21 cellular contexts compared by ENCODE assay signal in the genomic region with DNA sequence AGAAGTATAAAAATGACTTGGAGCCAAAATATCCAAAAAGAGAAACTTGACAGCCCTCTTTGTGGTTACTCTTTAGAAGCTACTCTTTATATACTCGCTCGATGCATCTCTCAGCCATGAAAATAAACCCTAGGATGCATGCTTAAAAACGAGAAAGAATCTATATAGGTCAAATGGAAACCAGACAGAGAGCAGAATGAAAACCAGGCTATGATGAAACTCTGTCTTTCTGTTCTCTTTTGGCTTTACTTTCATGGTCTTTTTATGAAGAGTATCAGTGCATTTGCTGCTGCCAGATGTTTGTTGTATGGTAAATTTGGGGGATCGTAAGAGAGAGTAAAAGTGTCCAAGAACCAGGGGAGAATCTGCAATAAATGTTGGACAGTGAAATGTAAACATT.
DNase-seq lines count a peak whose midpoint lies in the region; ATAC-seq and TF ChIP-seq lines count a peak whose summit lies in the region.
"Had no signal": no experiment of that assay in that cellular context is flagged by ENCODE, and none has a peak within 500 bp of the region (broad histone marks: within the 10 kb centered on the region; RNA-seq: fewer than 3 reads in every experiment).

No MANE protein-coding gene starts in this region.

- H3K27me3 Mint-ChIP-seq in WTC11 (ENCODE audit: low read depth) = no peaks in the 10 kb centered on the region
- no peaks in the 10 kb centered on the region for H3K27me3 Mint-ChIP-seq in progenitor cell of endocrine pancreas
- no peaks in the 10 kb centered on the region for H3K27me3 Mint-ChIP-seq in mesothelial cell of epicardium (ENCODE audit: low read depth)

- H3K4me1 Mint-ChIP-seq in WTC11 (peaks cover 10% of the 10 kb centered on the region), progenitor cell of endocrine pancreas (ENCODE audit: low read depth) (no peaks in the 10 kb centered on the region), mesothelial cell of epicardium (peaks cover 13% of the 10 kb centered on the region)

- H3K4me1 ChIP-seq in ACC112 (ENCODE audit: control insufficient read depth, insufficient read depth, low read length, unreplicated experiment) = no peaks in the 10 kb centered on the region
- H3K4me1 ChIP-seq in thyroid gland = no peaks in the 10 kb centered on the region

- peak overlapping the region; percentile 29 for H2AFZ ChIP-seq in ACC112 (ENCODE audit: low read length, unreplicated experiment)

- no peak overlapping the region for H3K4me3 ChIP-seq in ACC112 (ENCODE audit: low read depth, low read length)
- H3K4me3 ChIP-seq in thyroid gland (replicated peaks in 1 of 3) = no peak overlapping the region

- H3K4me3 Mint-ChIP-seq in WTC11 = no peak overlapping the region
- no peak overlapping the region for H3K4me3 Mint-ChIP-seq in progenitor cell of endocrine pancreas (ENCODE audit: low read depth)
- no peak overlapping the region for H3K4me3 Mint-ChIP-seq in mesothelial cell of epicardium
- H3K4me3 Mint-ChIP-seq: CD8-positive, alpha-beta T cell had no signal

- peak; percentile 68 for ATAC-seq in GM19351 (IDR thresholded peaks at IDR 0.05; ENCODE audit: unreplicated experiment)
- ATAC-seq in HG03095 (IDR thresholded peaks at IDR 0.05; ENCODE audit: unreplicated experiment) = peak; percentile 51
- no peak for ATAC-seq in WTC11
- no peak for ATAC-seq in HG03108 (IDR thresholded peaks at IDR 0.05; ENCODE audit: unreplicated experiment)
- ATAC-seq: CD8-positive, alpha-beta T cell; Panc1 had no signal

- H3K27ac ChIP-seq in ACC112 (ENCODE audit: low read depth, low read length) (no peak overlapping the region), thyroid gland (no peak overlapping the region)
- H3K27ac ChIP-seq: KMS-11 had no signal

- no peaks in the 10 kb centered on the region for H3K79me2 ChIP-seq in ACC112 (ENCODE audit: control insufficient read depth, insufficient read depth, low read length, unreplicated experiment)

- H3K36me3 ChIP-seq in ACC112 (ENCODE audit: insufficient read depth, low read length) (no peaks in the 10 kb centered on the region), thyroid gland (no peaks in the 10 kb centered on the region)

- peaks cover 23% of the 10 kb centered on the region for H3K9me3 Mint-ChIP-seq in WTC11
- peaks cover 10% of the 10 kb centered on the region for H3K9me3 Mint-ChIP-seq in progenitor cell of endocrine pancreas (ENCODE audit: low read depth)
- peaks cover 20% of the 10 kb centered on the region for H3K9me3 Mint-ChIP-seq in mesothelial cell of epicardium

- POLR2A ChIA-PET in WTC11 (lab: Charles Lee) = interaction anchor here (0.7 kb wide), 1 partner anchor 329 kb away, joined by 3 read pairs; no protein-coding TSS in a partner anchor

- H3K27ac Mint-ChIP-seq in WTC11 (peak overlapping the region; percentile 17), progenitor cell of endocrine pancreas (no peak overlapping the region), mesothelial cell of epicardium (no peak overlapping the region)
- H3K27ac Mint-ChIP-seq: CD8-positive, alpha-beta T cell had no signal

- no peak for TF ChIP-seq CTCF in WTC11 (IDR thresholded peaks at IDR 0.05)
- no peak for TF ChIP-seq CTCF in progenitor cell of endocrine pancreas (IDR thresholded peaks at IDR 0.05; ENCODE audit: unreplicated experiment)
- TF ChIP-seq CTCF in mesothelial cell of epicardium (IDR thresholded peaks at IDR 0.05; ENCODE audit: unreplicated experiment) = no peak
- no peak for TF ChIP-seq CTCF in thyroid gland (IDR thresholded peaks at IDR 0.05)

- 67 to 70% methylated on average over 4 of the region's 4 CpGs for WGBS in thyroid gland, 2 donors

- CTCF ChIA-PET in WTC11 (lab: Charles Lee) = no interaction called here

- no peaks in the 10 kb centered on the region for H3K9me3 ChIP-seq in thyroid gland
- H3K9me3 ChIP-seq: SK-N-SH had no signal

- no peak for TF ChIP-seq POLR2A in thyroid gland (IDR thresholded peaks at IDR 0.05)

- DNase-seq in WTC11 (ENCODE audit: low spot score) = no peak
- DNase-seq in progenitor cell of endocrine pancreas (ENCODE audit: low spot score, unreplicated experiment) = no peak
- DNase-seq in mesothelial cell of epicardium (ENCODE audit: low spot score in 2 of 2, unreplicated experiment in 2 of 2) = no peak
- no peak for DNase-seq in thyroid gland
- DNase-seq: 8988T; AML-193; C1 segment of cervical spinal cord; CD8-positive, alpha-beta T cell; IMR-90; NCI-H187 treated with DMSO at 0.1 percent for 48 hours; NCI-H2107; NCI-H446 treated with DMSO at 0.1 percent for 48 hours; SIG-M5; SK-N-SH; T-helper 2 cell had no signal

- H3K36me3 Mint-ChIP-seq in WTC11 (peaks cover 12% of the 10 kb centered on the region; the same call in 1 of the 2 replicates), progenitor cell of endocrine pancreas (ENCODE audit: insufficient read depth) (no peaks in the 10 kb centered on the region), mesothelial cell of epicardium (peaks cover 8% of the 10 kb centered on the region)
- H3K36me3 Mint-ChIP-seq: CD8-positive, alpha-beta T cell had no signal

- intact Hi-C loops in thyroid gland (cut with DNase I) = no loop called here

- no peaks in the 10 kb centered on the region for H3K27me3 ChIP-seq in ACC112 (ENCODE audit: insufficient read depth, low read length)
- no peaks in the 10 kb centered on the region for H3K27me3 ChIP-seq in thyroid gland

TF ChIP-seq in WTC11, 78 proteins besides CTCF, POLR2A, EP300 and RAD21 (continues in another document):
- TF ChIP-seq IRF2 (CRISPR knock-in tag; IDR thresholded peaks at IDR 0.05; ENCODE audit: borderline replicate concordance, low read depth) = no peak
- TF ChIP-seq ATF1 (CRISPR knock-in tag; IDR thresholded peaks at IDR 0.05) = no peak
- no peak for TF ChIP-seq CREM (CRISPR knock-in tag; IDR thresholded peaks at IDR 0.05)
- no peak for TF ChIP-seq ELF4 (CRISPR knock-in tag; IDR thresholded peaks at IDR 0.05; ENCODE audit: low read depth)
- TF ChIP-seq, protein P1, sequence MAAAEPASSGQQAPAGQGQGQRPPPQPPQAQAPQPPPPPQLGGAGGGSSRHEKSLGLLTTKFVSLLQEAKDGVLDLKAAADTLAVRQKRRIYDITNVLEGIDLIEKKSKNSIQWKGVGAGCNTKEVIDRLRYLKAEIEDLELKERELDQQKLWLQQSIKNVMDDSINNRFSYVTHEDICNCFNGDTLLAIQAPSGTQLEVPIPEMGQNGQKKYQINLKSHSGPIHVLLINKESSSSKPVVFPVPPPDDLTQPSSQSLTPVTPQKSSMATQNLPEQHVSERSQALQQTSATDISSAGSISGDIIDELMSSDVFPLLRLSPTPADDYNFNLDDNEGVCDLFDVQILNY (CRISPR knock-in tag; IDR thresholded peaks at IDR 0.05) = no peak
- no peak for TF ChIP-seq NFE2L1 (CRISPR knock-in tag; IDR thresholded peaks at IDR 0.05)
- TF ChIP-seq PRDM15 (CRISPR knock-in tag; IDR thresholded peaks at IDR 0.05) = no peak
- TF ChIP-seq, protein P2, sequence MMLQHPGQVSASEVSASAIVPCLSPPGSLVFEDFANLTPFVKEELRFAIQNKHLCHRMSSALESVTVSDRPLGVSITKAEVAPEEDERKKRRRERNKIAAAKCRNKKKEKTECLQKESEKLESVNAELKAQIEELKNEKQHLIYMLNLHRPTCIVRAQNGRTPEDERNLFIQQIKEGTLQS (CRISPR knock-in tag; conservative IDR thresholded peaks at IDR 0.05) = no peak
- no peak for TF ChIP-seq PRRX2 (CRISPR knock-in tag; IDR thresholded peaks at IDR 0.05)
- TF ChIP-seq FOXK1 (CRISPR knock-in tag; IDR thresholded peaks at IDR 0.05) = no peak
- TF ChIP-seq, protein P3, sequence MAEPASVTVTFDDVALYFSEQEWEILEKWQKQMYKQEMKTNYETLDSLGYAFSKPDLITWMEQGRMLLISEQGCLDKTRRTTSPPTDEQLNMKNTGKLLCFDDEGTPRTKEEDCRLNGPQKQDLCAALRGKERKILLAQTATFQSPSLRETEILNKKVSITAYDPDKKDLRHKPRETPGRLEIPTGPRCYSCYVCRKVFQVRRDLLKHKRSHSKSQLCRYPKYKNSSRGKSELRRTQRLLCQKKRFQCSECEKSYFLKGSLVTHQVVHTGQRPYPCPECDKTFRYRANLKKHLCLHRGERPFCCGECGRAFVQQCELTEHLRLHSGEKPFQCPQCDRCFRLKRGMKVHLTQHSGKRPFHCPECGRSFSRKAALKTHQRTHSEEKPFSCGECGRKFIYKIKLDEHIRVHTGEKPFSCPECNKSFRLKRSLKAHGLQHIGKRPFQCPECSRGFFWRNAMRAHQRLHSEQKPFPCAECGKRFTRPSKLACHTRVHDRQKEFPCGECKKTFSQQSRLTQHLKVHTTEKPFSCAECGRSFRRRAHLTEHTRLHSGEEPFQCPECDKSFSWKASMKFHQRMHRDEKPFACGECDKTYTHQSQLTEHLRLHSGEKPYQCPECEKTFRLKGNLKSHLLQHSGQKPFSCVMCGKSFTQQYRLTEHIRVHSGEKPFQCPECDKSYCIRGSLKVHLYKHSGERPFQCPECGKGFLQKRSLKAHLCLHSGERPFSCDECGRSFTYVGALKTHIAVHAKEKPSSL (CRISPR knock-in tag; conservative IDR thresholded peaks at IDR 0.05) = no peak
- no peak for TF ChIP-seq ZNF263 (CRISPR knock-in tag; IDR thresholded peaks at IDR 0.05; ENCODE audit: low read depth)
- TF ChIP-seq GTF2I (CRISPR knock-in tag; conservative IDR thresholded peaks at IDR 0.05) = no peak

Comparison
In these comparisons a context has a peak if more than half of its experiments do, and no peak if none do; other contexts are left out.
1. ATAC-seq: peak in GM19351 (single experiment) and HG03095 (single experiment); none in WTC11 (single experiment) and HG03108 (single experiment).